In the genomic region with DNA sequence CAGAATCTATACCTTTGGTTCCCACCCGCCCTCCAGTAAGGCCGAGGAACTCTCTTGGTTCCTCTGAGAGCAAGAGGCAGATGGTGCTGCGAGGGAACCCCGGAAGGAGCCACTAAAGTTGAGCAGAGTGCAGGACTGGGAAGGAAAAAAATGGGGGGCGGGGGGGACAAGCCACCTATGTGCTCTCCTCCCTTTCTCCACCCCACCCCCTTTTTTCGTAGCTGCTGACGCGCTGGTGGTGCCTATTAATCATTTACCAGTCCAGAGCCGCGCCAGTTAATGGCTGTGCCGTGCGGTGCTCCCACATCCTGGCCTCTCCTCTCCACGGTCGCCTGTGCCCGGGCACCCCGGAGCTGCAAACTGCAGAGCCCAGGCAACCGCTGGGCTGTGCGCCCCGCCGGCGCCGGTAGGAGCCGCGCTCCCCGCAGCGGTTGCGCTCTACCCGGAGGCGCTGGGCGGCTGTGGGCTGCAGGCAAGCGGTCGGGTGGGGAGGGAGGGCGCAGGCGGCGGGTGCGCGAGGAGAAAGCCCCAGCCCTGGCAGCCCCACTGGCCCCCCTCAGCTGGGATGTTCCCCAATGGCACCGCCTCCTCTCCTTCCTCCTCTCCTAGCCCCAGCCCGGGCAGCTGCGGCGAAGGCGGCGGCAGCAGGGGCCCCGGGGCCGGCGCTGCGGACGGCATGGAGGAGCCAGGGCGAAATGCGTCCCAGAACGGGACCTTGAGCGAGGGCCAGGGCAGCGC, we compare ENCODE assay signal across 8 cellular contexts. TPM values are rescaled to one million over a fixed set of nuclear protein-coding genes. Genes with fewer than 3 reads are reported as not detected.
DNase-seq lines count a peak whose midpoint lies in the region; ATAC-seq and TF ChIP-seq lines count a peak whose summit lies in the region.

No MANE protein-coding gene starts in this region.

- H3K4me3 Mint-ChIP-seq in activated CD8-positive, alpha-beta memory T cell treated with anti-CD3 and anti-CD28 coated beads, Interleukin-2, amount 10 ng/mL, durations not matched to agents 7 days and 5 days, result no peak overlapping the region

- ATAC-seq in lung (ENCODE audit: insufficient read depth, low FRiP score) (peak; percentile 54), HG02870 (IDR thresholded peaks at IDR 0.05; ENCODE audit: unreplicated experiment) (no peak), GM18870 (IDR thresholded peaks at IDR 0.05; ENCODE audit: unreplicated experiment) (no peak)
- no peak for ATAC-seq in activated CD8-positive, alpha-beta memory T cell treated with anti-CD3 and anti-CD28 coated beads, Interleukin-2, amount 10 ng/mL, durations not matched to agents 7 days and 5 days

- H3K9me3 Mint-ChIP-seq in activated CD8-positive, alpha-beta memory T cell treated with anti-CD3 and anti-CD28 coated beads, Interleukin-2, amount 10 ng/mL, durations not matched to agents 7 days and 5 days (ENCODE audit: low read depth), result peaks cover 3% of the 10 kb centered on the region

- WGBS in lung, 2 donors, result 0 to 4% methylated on average over 37 to 53 of the region's 53 CpGs

- peak; percentile 71 for DNase-seq in AG09309 (ENCODE audit: low read depth)
- peak; percentile 35 for DNase-seq in HuH-7.5 (ENCODE audit: low spot score)
- peak in 6 of 10 donors; percentile 22 to 61 (median 40) for DNase-seq in dorsolateral prefrontal cortex
- DNase-seq in lung (ENCODE audit: low spot score), result no peak
- DNase-seq in uterus, result no peak
- no peak for DNase-seq in activated CD8-positive, alpha-beta memory T cell treated with anti-CD3 and anti-CD28 coated beads, Interleukin-2, amount 10 ng/mL, durations not matched to agents 7 days and 5 days

- H3K36me3 ChIP-seq in lung (ENCODE audit: control insufficient read depth in 2 of 2, insufficient read depth in 2 of 2, low read length in 2 of 2) (no peaks in the 10 kb centered on the region), uterus (no peaks in the 10 kb centered on the region)

- no peak overlapping the region for H3K27ac Mint-ChIP-seq in activated CD8-positive, alpha-beta memory T cell treated with anti-CD3 and anti-CD28 coated beads, Interleukin-2, amount 10 ng/mL, durations not matched to agents 7 days and 5 days

- TF ChIP-seq POLR2A in uterus (IDR thresholded peaks at IDR 0.05), result no peak

- H3K36me3 Mint-ChIP-seq in activated CD8-positive, alpha-beta memory T cell treated with anti-CD3 and anti-CD28 coated beads, Interleukin-2, amount 10 ng/mL, durations not matched to agents 7 days and 5 days, result peaks cover 3% of the 10 kb centered on the region

- H3K27me3 Mint-ChIP-seq in activated CD8-positive, alpha-beta memory T cell treated with anti-CD3 and anti-CD28 coated beads, Interleukin-2, amount 10 ng/mL, durations not matched to agents 7 days and 5 days, result peaks cover 75% of the 10 kb centered on the region

- peaks cover 0 to 58% (median 37%) of the 10 kb centered on the region in 45 donors for H3K27me3 ChIP-seq in dorsolateral prefrontal cortex
- peaks cover 4% of the 10 kb centered on the region for H3K27me3 ChIP-seq in lung (ENCODE audit: control insufficient read depth, insufficient read depth)
- H3K27me3 ChIP-seq in uterus, result no peaks in the 10 kb centered on the region

- H3K4me1 ChIP-seq in lung (ENCODE audit: control insufficient read depth in 2 of 2, insufficient read depth in 2 of 2, low read length in 2 of 2) (peaks cover 0 to 15% of the 10 kb centered on the region in 2 donors), uterus (peaks cover 0 to 17% of the 10 kb centered on the region in 2 donors)

- peaks cover 7% of the 10 kb centered on the region for H3K4me1 Mint-ChIP-seq in activated CD8-positive, alpha-beta memory T cell treated with anti-CD3 and anti-CD28 coated beads, Interleukin-2, amount 10 ng/mL, durations not matched to agents 7 days and 5 days

- H3K27ac ChIP-seq in dorsolateral prefrontal cortex, result peak overlapping the region in 44 of 59 donors; percentile 2 to 82 (median 54)
- H3K27ac ChIP-seq in lung (ENCODE audit: low read depth in 1 of 2, low read length in 1 of 2), result peak overlapping the region in 1 of 2 donors; percentile 63
- no peak overlapping the region for H3K27ac ChIP-seq in uterus

- peak; percentile 46 for TF ChIP-seq CTCF in AG09309 (IDR thresholded peaks at IDR 0.05; ENCODE audit: control insufficient read depth, insufficient read depth, low read depth, low read length, missing control alignments)
- TF ChIP-seq CTCF in dorsolateral prefrontal cortex (IDR thresholded peaks at IDR 0.05 in 54 of 56, conservative IDR thresholded peaks at IDR 0.05 in 2 of 56; ENCODE audit: low read depth in 1 of 56, partially characterized antibody in 56 of 56), result peak in 4 of 56 donors; percentile 9 to 17 (median 14)
- TF ChIP-seq CTCF in lung (IDR thresholded peaks at IDR 0.05; ENCODE audit: control extremely low read depth, extremely low read depth), result no peak
- peak in 1 of 4 experiments; percentile 11 for TF ChIP-seq CTCF in uterus (IDR thresholded peaks at IDR 0.05)

- peaks cover 0 to 8% of the 10 kb centered on the region in 2 donors for H3K9me3 ChIP-seq in lung (ENCODE audit: control insufficient read depth in 2 of 2, insufficient read depth in 1 of 2, low read length in 1 of 2)
- H3K9me3 ChIP-seq in uterus, result no peaks in the 10 kb centered on the region

- peak overlapping the region; percentile 84 for H3K4me3 ChIP-seq in AG09309 (ENCODE audit: control insufficient read depth, low read depth, low read length)
- H3K4me3 ChIP-seq in dorsolateral prefrontal cortex, result peak overlapping the region; percentile 3 to 68 (median 52)
- H3K4me3 ChIP-seq in lung, result peak overlapping the region; percentile 46
- H3K4me3 ChIP-seq in uterus, result peak overlapping the region; percentile 16 to 29

- CTCF ChIA-PET in activated CD8-positive, alpha-beta memory T cell treated with anti-CD3 and anti-CD28 coated beads, Interleukin-2, amount 10 ng/mL, durations not matched to agents 7 days and 5 days (lab: Charles Lee), result no interaction called here

- intact Hi-C loops in dorsolateral prefrontal cortex (cut with DNase I) (no loop called here), uterus (cut with DNase I; ENCODE audit: low total_unique reads) (no loop called here)

RNA-seq across cellular contexts. Expression of a gene that starts 1.3 kb away (rescaled TPM):
- total RNA-seq in dorsolateral prefrontal cortex, result 10 to 100 TPM in 93 of 120 experiments, 1 to 10 TPM in 27; 3.2 to 29.4 (median 13.0) TPM
- 1 to 10 TPM; 4.3 to 7.9 TPM for total RNA-seq in lung
- polyA plus RNA-seq in lung, result 1 to 10 TPM; 1.6 to 2.2 TPM
- total RNA-seq in uterus, result 1 to 10 TPM; 1.2 to 2.7 (median 1.7) TPM
- total RNA-seq in activated CD8-positive, alpha-beta memory T cell treated with anti-CD3 and anti-CD28 coated beads, Interleukin-2, amount 10 ng/mL, durations not matched to agents 7 days and 5 days, result not detected

RNA-seq across cellular contexts. Expression of a gene that starts 46.9 kb away (rescaled TPM):
- 10 to 100 TPM in 38 of 120 experiments, 1 to 10 TPM in 82; 4.6 to 20.8 (median 8.9) TPM for total RNA-seq in dorsolateral prefrontal cortex
- 10 to 100 TPM; 91.3 to 97.7 TPM for total RNA-seq in lung
- polyA plus RNA-seq in lung, result 10 to 100 TPM; 28.4 to 75.3 TPM
- total RNA-seq in uterus, result 100 to 1,000 TPM in 1 of 4 donors, 10 to 100 TPM in 3; 39.7 to 161 (median 64.5) TPM
- not detected for total RNA-seq in activated CD8-positive, alpha-beta memory T cell treated with anti-CD3 and anti-CD28 coated beads, Interleukin-2, amount 10 ng/mL, durations not matched to agents 7 days and 5 days

Comparison
In these comparisons a context has a peak if more than half of its experiments do, and no peak if none do; other contexts are left out.
1. DNase-seq: peak in AG09309 (single experiment), HuH-7.5 (single experiment) and dorsolateral prefrontal cortex (6 of 10); none in lung (single experiment), uterus (0 of 2) and activated CD8-positive, alpha-beta memory T cell treated with anti-CD3 and anti-CD28 coated beads, Interleukin-2, amount 10 ng/mL, durations not matched to agents 7 days and 5 days (single experiment).
2. H3K4me3 ChIP-seq: peak in every context shown above with its lines; median percentile 84 in AG09309; 52 in dorsolateral prefrontal cortex; 46 in lung; 22 in uterus.
3. H3K27ac ChIP-seq: peak in dorsolateral prefrontal cortex (44 of 59); none in uterus (0 of 2).
4. RNA of a gene that starts 46.9 kb away (total RNA-seq): 91.3 to 97.7 TPM in lung, 39.7 to 161 TPM in uterus and 4.6 to 20.8 TPM in dorsolateral prefrontal cortex; not detected in activated CD8-positive, alpha-beta memory T cell treated with anti-CD3 and anti-CD28 coated beads, Interleukin-2, amount 10 ng/mL, durations not matched to agents 7 days and 5 days; every median in the first group is over 4 times any median in the second.